ENCODE assay signal across 8 cellular contexts in genomic region chr2:240585681-240586197, GRCh38. TPM values are rescaled to one million over a fixed set of nuclear protein-coding genes. Genes with fewer than 3 reads are reported as not detected.
A peak's percentile ranks its signal among the peaks of the same experiment; 100 is the strongest.
DNase-seq lines count a peak whose midpoint lies in the region; ATAC-seq, FAIRE-seq and TF ChIP-seq lines count a peak whose summit lies in the region.

No MANE protein-coding gene starts in this region.

- no peak for TF ChIP-seq POLR2A in HepG2 (IDR thresholded peaks at IDR 0.05; ENCODE audit: insufficient read depth in 1 of 2, low read depth in 2 of 2, low read length in 2 of 2)

- H3K27ac Mint-ChIP-seq in T-helper 1 cell treated with Interleukin-12 subunit alpha and Interleukin-12 subunit beta and Interleukin-4 antibody, amounts not matched to agents 30 μg/mL and 1 μg/mL, for 36 hours = peak overlapping the region; percentile 88

- H4K20me1 ChIP-seq in HepG2 (ENCODE audit: insufficient read depth, low read length) = peaks cover 17% of the 10 kb centered on the region; the same call in 1 of the 2 replicates

- H3K4me1 ChIP-seq in HepG2 (ENCODE audit: insufficient read depth, low read length) (peaks cover 66% of the 10 kb centered on the region), thoracic aorta (ENCODE audit: control insufficient read depth in 1 of 2, low read depth in 2 of 2) (peaks cover 22 to 34% of the 10 kb centered on the region in 2 donors)

- TF ChIP-seq CTCF in brain microvascular endothelial cell (IDR thresholded peaks at IDR 0.05; ENCODE audit: low read depth, low read length, missing control alignments) (no peak), HepG2 (CRISPR knock-in tag; IDR thresholded peaks at IDR 0.05) (no peak), thoracic aorta (IDR thresholded peaks at IDR 0.05) (no peak)

- H3K79me2 ChIP-seq in HepG2 (ENCODE audit: insufficient read depth, low read length) = peaks cover 72% of the 10 kb centered on the region

- ATAC-seq in HepG2 (no peak), thoracic aorta (ENCODE audit: insufficient number of reproducible peaks, low FRiP score, low read depth) (no peak), HG02973 (IDR thresholded peaks at IDR 0.05; ENCODE audit: unreplicated experiment) (no peak)

- H3K27me3 ChIP-seq in brain microvascular endothelial cell (replicated peaks) = no peaks in the 10 kb centered on the region
- H3K27me3 ChIP-seq in HepG2 (ENCODE audit: control insufficient read depth in 1 of 2, insufficient read depth in 2 of 2, low read length in 2 of 2) = peaks cover 0 to 4% of the 10 kb centered on the region in 2 experiments; a peak in 1 of 5 replicates
- no peaks in the 10 kb centered on the region for H3K27me3 ChIP-seq in thoracic aorta (replicated peaks; ENCODE audit: insufficient read depth)

- TSS peak; percentile 63 for BruUV-seq in HepG2 (replicated peaks; lab: Mats Ljungman, UMichigan)

- in situ Hi-C loops in brain microvascular endothelial cell (cut with HindIII; ENCODE audit: low pct_ligation_motif_present, low sequenced_read_pairs) (no loop called here), HepG2 (cut with HindIII; ENCODE audit: extremely low pct_ligation_motif_present, low pct_unique_long_range_greater_than_20kb) (no loop called here)

- H3K36me3 ChIP-seq in brain microvascular endothelial cell (replicated peaks) (peaks cover 1% of the 10 kb centered on the region), HepG2 (replicated peaks in 1 of 2; ENCODE audit: control insufficient read depth in 1 of 2, insufficient read depth in 2 of 2, low read length in 2 of 2) (peaks cover 8 to 20% of the 10 kb centered on the region in 2 experiments), thoracic aorta (peaks cover 3% of the 10 kb centered on the region)

- CTCF ChIA-PET in HepG2 (lab: Yijun Ruan, JAX; ENCODE audit: low intra/inter-chr PET ratio, low total read pairs) = interaction anchor here (1.8 kb wide), 1 partner anchor 19 kb away, joined by 5 read pairs; no protein-coding TSS in a partner anchor

- peak overlapping the region; percentile 98 for H3K9ac ChIP-seq in HepG2 (ENCODE audit: insufficient read depth, low read depth, low read length)

- H3K4me1 Mint-ChIP-seq in T-helper 1 cell treated with Interleukin-12 subunit alpha and Interleukin-12 subunit beta and Interleukin-4 antibody, amounts not matched to agents 30 μg/mL and 1 μg/mL, for 36 hours (ENCODE audit: low read depth) = peaks cover 33% of the 10 kb centered on the region

- no peak for FAIRE-seq in HepG2 (lab: Jason Lieb, UNC)

- peak overlapping the region; percentile 94 for H3K4me3 Mint-ChIP-seq in T-helper 1 cell treated with Interleukin-12 subunit alpha and Interleukin-12 subunit beta and Interleukin-4 antibody, amounts not matched to agents 30 μg/mL and 1 μg/mL, for 36 hours

- H3K4me2 ChIP-seq in HepG2 (ENCODE audit: low read depth, low read length) = peak overlapping the region; percentile 98

- H3K27ac ChIP-seq in brain microvascular endothelial cell = peak overlapping the region; percentile 90
- peak overlapping the region; percentile 89 for H3K27ac ChIP-seq in HepG2 (ENCODE audit: extremely low read length, insufficient read depth, low read length)
- peak overlapping the region; percentile 88 to 95 for H3K27ac ChIP-seq in thoracic aorta

- H3K27me3 Mint-ChIP-seq in T-helper 1 cell treated with Interleukin-12 subunit alpha and Interleukin-12 subunit beta and Interleukin-4 antibody, amounts not matched to agents 30 μg/mL and 1 μg/mL, for 36 hours (ENCODE audit: low read depth) = no peaks in the 10 kb centered on the region

- POLR2A ChIA-PET in HepG2 (lab: Yijun Ruan, JAX) = interaction anchor here (1.0 to 6.0 kb wide), 12 partner anchors 9 to 729 kb away, joined by 3 to 149 read pairs (median 9); partner anchors contain the start of genes ANKMY1, DUSP28, HDLBP and RNPEPL1

- H3K36me3 Mint-ChIP-seq in T-helper 1 cell treated with Interleukin-12 subunit alpha and Interleukin-12 subunit beta and Interleukin-4 antibody, amounts not matched to agents 30 μg/mL and 1 μg/mL, for 36 hours (ENCODE audit: low read depth) = peaks cover 13% of the 10 kb centered on the region

- intact Hi-C loops in HepG2 (cut with micrococcal nuclease; ENCODE audit: unreplicated experiment) = loop anchor here (1.0 kb wide), 2 partner anchors 19 to 41 kb away; no protein-coding TSS in a partner anchor

- DNase-seq in T-helper 1 cell (no peak), brain microvascular endothelial cell (no peak), HepG2 (ENCODE audit: low spot score) (no peak), thoracic aorta (ENCODE audit: low spot score) (no peak), SW480 (ENCODE audit: low spot score) (no peak)
- no peak for DNase-seq in NK-92 treated with Interleukin-12 subunit alpha and Interleukin-12 subunit beta, amount 100 ng/mL, for 24 hours (lab: John Stamatoyannopoulos, UW)

- H3K9me3 Mint-ChIP-seq in T-helper 1 cell treated with Interleukin-12 subunit alpha and Interleukin-12 subunit beta and Interleukin-4 antibody, amounts not matched to agents 30 μg/mL and 1 μg/mL, for 36 hours = no peaks in the 10 kb centered on the region

- H3K9me3 ChIP-seq in HepG2 (ENCODE audit: low read length) (no peaks in the 10 kb centered on the region), thoracic aorta (no peaks in the 10 kb centered on the region)

- TF ChIP-seq EP300 in HepG2 (IDR thresholded peaks at IDR 0.05; ENCODE audit: low read depth in 2 of 2, low read length in 2 of 2) = no peak
- TF ChIP-seq EP300 in HepG2 (CRISPR knock-in tag; IDR thresholded peaks at IDR 0.05; ENCODE audit: borderline replicate concordance) = no peak

- H2AFZ ChIP-seq in HepG2 (ENCODE audit: low read length) = no peak overlapping the region

- TF ChIP-seq RAD21 in HepG2 (CRISPR knock-in tag; IDR thresholded peaks at IDR 0.05) = no peak

- WGBS in HepG2 (ENCODE audit: low lambda C conversion rate) = 2% methylated on average over 13 of the region's 20 CpGs

- H3K4me3 ChIP-seq in brain microvascular endothelial cell (ENCODE audit: low read depth, low read length) (peak overlapping the region; percentile 96), HepG2 (replicated peaks in 1 of 3; ENCODE audit: insufficient read depth in 1 of 3, low read depth in 2 of 3, low read length in 3 of 3) (peak overlapping the region; percentile 83 to 90 (median 88)), thoracic aorta (peak overlapping the region; percentile 91)

RNA-seq across cellular contexts. Expression of gene CAPN10, which starts 0.8 kb away (rescaled TPM):
- total RNA-seq in HepG2 (2016; rRNA removed; fragmentation: Illumina TruSeq; extraction: Trizol) (16.5 and 32.4 TPM in 2 replicates), thoracic aorta (10 to 100 TPM; 33.3 to 38.2 TPM)
- 18.3 and 20.3 TPM in 2 replicates for total RNA-seq in HepG2 (2016; cell fraction: cytosol; rRNA removed; fragmentation: Illumina TruSeq; extraction: Trizol; ENCODE audit: low read depth)
- total RNA-seq in HepG2 (2016; cell fraction: insoluble cytoplasmic fraction; rRNA removed; fragmentation: Illumina TruSeq; extraction: Trizol) = 16.1 and 35.0 TPM in 2 replicates
- total RNA-seq in HepG2 (2016; cell fraction: membrane; rRNA removed; fragmentation: Illumina TruSeq; extraction: Trizol) = 28.2 and 28.4 TPM in 2 replicates
- 26.3 and 36.2 TPM in 2 replicates for total RNA-seq in HepG2 (2016; cell fraction: nucleus; rRNA removed; fragmentation: Illumina TruSeq; extraction: Trizol)
- 27.6 and 40.7 TPM in 2 replicates for polyA plus RNA-seq in HepG2 (2011; rRNA removed)
- polyA plus RNA-seq in HepG2 (2011; cell fraction: cytosol; rRNA removed) = 15.8 and 24.7 TPM in 2 replicates
- polyA plus RNA-seq in HepG2 (2011; cell fraction: nucleus; rRNA removed) = 157 and 173 TPM in 2 replicates
- polyA plus RNA-seq in HepG2 (2012) = 24.4 and 27.6 TPM in 2 replicates
- polyA plus RNA-seq in HepG2 (2016; cell fraction: cytosol; fragmentation: Illumina TruSeq; extraction: Trizol; ENCODE audit: low read depth) = 9.1 and 9.4 TPM in 2 replicates
- 17.4 and 18.2 TPM in 2 replicates for polyA plus RNA-seq in HepG2 (2016; cell fraction: insoluble cytoplasmic fraction; fragmentation: Illumina TruSeq; extraction: Trizol; ENCODE audit: low read depth)
- 15.5 and 17.2 TPM in 2 replicates for polyA plus RNA-seq in HepG2 (2016; cell fraction: membrane; fragmentation: Illumina TruSeq; extraction: Trizol; ENCODE audit: low read depth)
- polyA plus RNA-seq in HepG2 (2016; cell fraction: nucleus; fragmentation: Illumina TruSeq; extraction: Trizol; ENCODE audit: insufficient read depth, low read depth) = 59.4 and 61.4 TPM in 2 replicates
- 11.2 and 33.8 TPM in 2 replicates for polyA minus RNA-seq in HepG2 (2011; rRNA and poly(A)+ RNA removed; ENCODE audit: low replicate concordance)
- polyA minus RNA-seq in HepG2 (2011; cell fraction: cytosol; rRNA and poly(A)+ RNA removed) = 10.8 TPM in 2 replicates
- 50.0 and 57.6 TPM in 2 replicates for polyA minus RNA-seq in HepG2 (2011; cell fraction: nucleus; rRNA and poly(A)+ RNA removed)

RNA-seq across cellular contexts. Expression of gene RNPEPL1, which starts 17.5 kb away (rescaled TPM):
- total RNA-seq in HepG2 (2016; rRNA removed; fragmentation: Illumina TruSeq; extraction: Trizol) = 13.0 and 27.6 TPM in 2 replicates
- total RNA-seq in HepG2 (2016; cell fraction: cytosol; rRNA removed; fragmentation: Illumina TruSeq; extraction: Trizol; ENCODE audit: low read depth) = 21.9 and 24.8 TPM in 2 replicates
- total RNA-seq in HepG2 (2016; cell fraction: insoluble cytoplasmic fraction; rRNA removed; fragmentation: Illumina TruSeq; extraction: Trizol) = 12.9 and 23.2 TPM in 2 replicates
- total RNA-seq in HepG2 (2016; cell fraction: membrane; rRNA removed; fragmentation: Illumina TruSeq; extraction: Trizol) = 50.1 and 53.8 TPM in 2 replicates
- total RNA-seq in HepG2 (2016; cell fraction: nucleus; rRNA removed; fragmentation: Illumina TruSeq; extraction: Trizol) = 17.5 and 21.9 TPM in 2 replicates
- 18.0 and 28.8 TPM in 2 replicates for polyA plus RNA-seq in HepG2 (2011; rRNA removed)
- polyA plus RNA-seq in HepG2 (2011; cell fraction: cytosol; rRNA removed) = 20.3 and 26.3 TPM in 2 replicates
- polyA plus RNA-seq in HepG2 (2011; cell fraction: nucleus; rRNA removed) = 94.3 and 114 TPM in 2 replicates
- 37.2 and 56.3 TPM in 2 replicates for polyA plus RNA-seq in HepG2 (2012)
- polyA plus RNA-seq in HepG2 (2016; cell fraction: cytosol; fragmentation: Illumina TruSeq; extraction: Trizol; ENCODE audit: low read depth) = 43.4 and 46.1 TPM in 2 replicates
- 40.1 and 49.6 TPM in 2 replicates for polyA plus RNA-seq in HepG2 (2016; cell fraction: insoluble cytoplasmic fraction; fragmentation: Illumina TruSeq; extraction: Trizol; ENCODE audit: low read depth)
- 85.0 and 102 TPM in 2 replicates for polyA plus RNA-seq in HepG2 (2016; cell fraction: membrane; fragmentation: Illumina TruSeq; extraction: Trizol; ENCODE audit: low read depth)
- polyA plus RNA-seq in HepG2 (2016; cell fraction: nucleus; fragmentation: Illumina TruSeq; extraction: Trizol; ENCODE audit: insufficient read depth, low read depth) = 57.9 and 59.3 TPM in 2 replicates
- polyA minus RNA-seq in HepG2 (2011; rRNA and poly(A)+ RNA removed; ENCODE audit: low replicate concordance) = 15.3 and 64.5 TPM in 2 replicates
- 55.0 and 57.6 TPM in 2 replicates for polyA minus RNA-seq in HepG2 (2011; cell fraction: cytosol; rRNA and poly(A)+ RNA removed)
- polyA minus RNA-seq in HepG2 (2011; cell fraction: nucleus; rRNA and poly(A)+ RNA removed) = 18.6 and 21.0 TPM in 2 replicates
- total RNA-seq in thoracic aorta = 100 to 1,000 TPM in 1 of 2 donors, 10 to 100 TPM in 1; 71.1 to 101 TPM

RNA-seq across cellular contexts. Expression of gene DUSP28, which starts 25.6 kb away (rescaled TPM):
- total RNA-seq in HepG2 (2016; rRNA removed; fragmentation: Illumina TruSeq; extraction: Trizol) = 2.5 and 5.2 TPM in 2 replicates
- total RNA-seq in HepG2 (2016; cell fraction: cytosol; rRNA removed; fragmentation: Illumina TruSeq; extraction: Trizol; ENCODE audit: low read depth) = 4.5 and 4.9 TPM in 2 replicates
- total RNA-seq in HepG2 (2016; cell fraction: insoluble cytoplasmic fraction; rRNA removed; fragmentation: Illumina TruSeq; extraction: Trizol) = 2.9 and 5.6 TPM in 2 replicates
- 6.2 and 6.3 TPM in 2 replicates for total RNA-seq in HepG2 (2016; cell fraction: membrane; rRNA removed; fragmentation: Illumina TruSeq; extraction: Trizol)
- 7.1 TPM in 2 replicates for total RNA-seq in HepG2 (2016; cell fraction: nucleus; rRNA removed; fragmentation: Illumina TruSeq; extraction: Trizol)
- 6.7 and 8.6 TPM in 2 replicates for polyA plus RNA-seq in HepG2 (2011; rRNA removed)
- 3.4 and 4.1 TPM in 2 replicates for polyA plus RNA-seq in HepG2 (2011; cell fraction: cytosol; rRNA removed)
- polyA plus RNA-seq in HepG2 (2011; cell fraction: nucleus; rRNA removed) = 6.6 and 6.7 TPM in 2 replicates
- polyA plus RNA-seq in HepG2 (2012) = 5.4 and 6.8 TPM in 2 replicates
- 4.9 and 6.2 TPM in 2 replicates for polyA plus RNA-seq in HepG2 (2016; cell fraction: cytosol; fragmentation: Illumina TruSeq; extraction: Trizol; ENCODE audit: low read depth)
- polyA plus RNA-seq in HepG2 (2016; cell fraction: insoluble cytoplasmic fraction; fragmentation: Illumina TruSeq; extraction: Trizol; ENCODE audit: low read depth) = 3.9 and 4.1 TPM in 2 replicates
- polyA plus RNA-seq in HepG2 (2016; cell fraction: membrane; fragmentation: Illumina TruSeq; extraction: Trizol; ENCODE audit: low read depth) = 5.5 and 7.1 TPM in 2 replicates
- polyA plus RNA-seq in HepG2 (2016; cell fraction: nucleus; fragmentation: Illumina TruSeq; extraction: Trizol; ENCODE audit: insufficient read depth, low read depth) = 11.1 and 15.5 TPM in 2 replicates
- 2.8 and 4.2 TPM in 2 replicates for polyA minus RNA-seq in HepG2 (2011; rRNA and poly(A)+ RNA removed; ENCODE audit: low replicate concordance)
- polyA minus RNA-seq in HepG2 (2011; cell fraction: cytosol; rRNA and poly(A)+ RNA removed) = 1.7 and 2.2 TPM in 2 replicates
- polyA minus RNA-seq in HepG2 (2011; cell fraction: nucleus; rRNA and poly(A)+ RNA removed) = 11.5 and 12.3 TPM in 2 replicates
- total RNA-seq in thoracic aorta = 10 to 100 TPM in 1 of 2 donors, 1 to 10 TPM in 1; 5.8 to 14.3 TPM

RNA-seq across cellular contexts. Expression of gene ANKMY1, which starts 28.0 kb away (rescaled TPM):
- 7.3 and 11.7 TPM in 2 replicates for total RNA-seq in HepG2 (2016; rRNA removed; fragmentation: Illumina TruSeq; extraction: Trizol)
- 9.7 and 12.6 TPM in 2 replicates for total RNA-seq in HepG2 (2016; cell fraction: cytosol; rRNA removed; fragmentation: Illumina TruSeq; extraction: Trizol; ENCODE audit: low read depth)
- 8.8 and 12.4 TPM in 2 replicates for total RNA-seq in HepG2 (2016; cell fraction: insoluble cytoplasmic fraction; rRNA removed; fragmentation: Illumina TruSeq; extraction: Trizol)
- total RNA-seq in HepG2 (2016; cell fraction: membrane; rRNA removed; fragmentation: Illumina TruSeq; extraction: Trizol) = 10.6 and 11.9 TPM in 2 replicates
- 23.2 and 30.1 TPM in 2 replicates for total RNA-seq in HepG2 (2016; cell fraction: nucleus; rRNA removed; fragmentation: Illumina TruSeq; extraction: Trizol)
- 18.8 and 20.5 TPM in 2 replicates for polyA plus RNA-seq in HepG2 (2011; rRNA removed)
- 11.7 and 12.1 TPM in 2 replicates for polyA plus RNA-seq in HepG2 (2011; cell fraction: cytosol; rRNA removed)
- polyA plus RNA-seq in HepG2 (2011; cell fraction: nucleus; rRNA removed) = 55.1 and 66.4 TPM in 2 replicates
- 8.0 and 8.9 TPM in 2 replicates for polyA plus RNA-seq in HepG2 (2012)
- polyA plus RNA-seq in HepG2 (2016; cell fraction: cytosol; fragmentation: Illumina TruSeq; extraction: Trizol; ENCODE audit: low read depth) = 2.6 and 3.4 TPM in 2 replicates
- 7.8 and 8.8 TPM in 2 replicates for polyA plus RNA-seq in HepG2 (2016; cell fraction: insoluble cytoplasmic fraction; fragmentation: Illumina TruSeq; extraction: Trizol; ENCODE audit: low read depth)
- polyA plus RNA-seq in HepG2 (2016; cell fraction: membrane; fragmentation: Illumina TruSeq; extraction: Trizol; ENCODE audit: low read depth) = 4.9 and 6.3 TPM in 2 replicates
- 30.4 and 35.4 TPM in 2 replicates for polyA plus RNA-seq in HepG2 (2016; cell fraction: nucleus; fragmentation: Illumina TruSeq; extraction: Trizol; ENCODE audit: insufficient read depth, low read depth)
- 41.3 and 43.1 TPM in 2 replicates for polyA minus RNA-seq in HepG2 (2011; rRNA and poly(A)+ RNA removed; ENCODE audit: low replicate concordance)
- polyA minus RNA-seq in HepG2 (2011; cell fraction: cytosol; rRNA and poly(A)+ RNA removed) = 6.0 and 6.9 TPM in 2 replicates
- 52.8 and 56.1 TPM in 2 replicates for polyA minus RNA-seq in HepG2 (2011; cell fraction: nucleus; rRNA and poly(A)+ RNA removed)
- total RNA-seq in thoracic aorta = 10 to 100 TPM; 20.0 to 44.8 TPM

RNA-seq across cellular contexts. Expression of gene GPR35, which starts 39.5 kb away (rescaled TPM):
- 21.6 and 27.1 TPM in 2 replicates for total RNA-seq in HepG2 (2016; rRNA removed; fragmentation: Illumina TruSeq; extraction: Trizol)
- total RNA-seq in HepG2 (2016; cell fraction: cytosol; rRNA removed; fragmentation: Illumina TruSeq; extraction: Trizol; ENCODE audit: low read depth) = 10.2 and 10.8 TPM in 2 replicates
- 21.3 and 26.9 TPM in 2 replicates for total RNA-seq in HepG2 (2016; cell fraction: insoluble cytoplasmic fraction; rRNA removed; fragmentation: Illumina TruSeq; extraction: Trizol)
- total RNA-seq in HepG2 (2016; cell fraction: membrane; rRNA removed; fragmentation: Illumina TruSeq; extraction: Trizol) = 25.5 and 33.7 TPM in 2 replicates
- 19.4 and 20.1 TPM in 2 replicates for total RNA-seq in HepG2 (2016; cell fraction: nucleus; rRNA removed; fragmentation: Illumina TruSeq; extraction: Trizol)
- polyA plus RNA-seq in HepG2 (2011; rRNA removed) = 44.2 and 60.8 TPM in 2 replicates
- 37.9 and 80.2 TPM in 2 replicates for polyA plus RNA-seq in HepG2 (2011; cell fraction: cytosol; rRNA removed)
- 150 and 165 TPM in 2 replicates for polyA plus RNA-seq in HepG2 (2011; cell fraction: nucleus; rRNA removed)
- 34.0 and 39.9 TPM in 2 replicates for polyA plus RNA-seq in HepG2 (2012)
- 6.5 and 7.6 TPM in 2 replicates for polyA plus RNA-seq in HepG2 (2016; cell fraction: cytosol; fragmentation: Illumina TruSeq; extraction: Trizol; ENCODE audit: low read depth)
- polyA plus RNA-seq in HepG2 (2016; cell fraction: insoluble cytoplasmic fraction; fragmentation: Illumina TruSeq; extraction: Trizol; ENCODE audit: low read depth) = 14.4 and 15.8 TPM in 2 replicates
- 17.8 and 17.9 TPM in 2 replicates for polyA plus RNA-seq in HepG2 (2016; cell fraction: membrane; fragmentation: Illumina TruSeq; extraction: Trizol; ENCODE audit: low read depth)
- polyA plus RNA-seq in HepG2 (2016; cell fraction: nucleus; fragmentation: Illumina TruSeq; extraction: Trizol; ENCODE audit: insufficient read depth, low read depth) = 29.6 and 37.8 TPM in 2 replicates
- polyA minus RNA-seq in HepG2 (2011; rRNA and poly(A)+ RNA removed; ENCODE audit: low replicate concordance) = 0.14 and 219 TPM in 2 replicates
- 44.3 and 46.7 TPM in 2 replicates for polyA minus RNA-seq in HepG2 (2011; cell fraction: cytosol; rRNA and poly(A)+ RNA removed)
- 30.9 and 33.3 TPM in 2 replicates for polyA minus RNA-seq in HepG2 (2011; cell fraction: nucleus; rRNA and poly(A)+ RNA removed)
- total RNA-seq in thoracic aorta = 1 to 10 TPM; 3.4 to 5.8 TPM
